25 cellular contexts compared by ENCODE assay signal in the genomic region with DNA sequence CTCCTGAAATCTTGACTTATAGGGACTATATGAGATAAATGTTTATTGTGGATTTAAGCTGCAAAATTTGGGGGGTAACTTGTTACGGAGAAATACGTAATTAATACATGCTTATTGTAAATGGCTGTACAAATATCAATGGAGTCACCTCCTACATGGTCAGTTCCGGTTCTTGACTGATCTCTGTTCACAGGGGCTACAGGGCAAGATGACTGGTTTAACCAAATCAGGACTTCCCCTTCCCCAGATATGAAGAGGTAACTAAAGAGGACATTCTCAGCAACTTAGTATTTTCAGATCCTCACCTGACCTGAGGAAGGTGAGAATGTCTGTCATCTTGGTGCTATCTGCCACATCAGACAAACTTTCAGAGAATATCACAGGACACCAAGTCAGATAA.
"Had no signal": no experiment of that assay in that cellular context is flagged by ENCODE, and none has a peak within 500 bp of the region (broad histone marks: within the 10 kb centered on the region; RNA-seq: fewer than 3 reads in every experiment).

No MANE protein-coding gene starts in this region.

- H3K27me3 Mint-ChIP-seq: progenitor cell of endocrine pancreas had no signal

- H3K4me1 ChIP-seq: parathyroid adenoma, right lobe of liver had no signal

- DNase-seq: cortex of kidney; dorsolateral prefrontal cortex; effector CD4-positive, alpha-beta T cell; foreskin fibroblast; gastrocnemius medialis; head of caudate nucleus; mesenchymal stem cell; mucosa of descending colon; naive B cell; right lobe of liver; small intestine; stimulated activated CD4-positive, alpha-beta T cell treated with anti-CD3 and anti-CD28 coated beads, Interleukin-15, amount 100 ng/mL, for 24 hours; stimulated activated CD4-positive, alpha-beta T cell treated with anti-CD3 and anti-CD28 coated beads, Interleukin-2, amount 100 ng/mL, for 48 hours; stimulated activated CD8-positive, alpha-beta memory T cell treated with anti-CD3 and anti-CD28 coated beads, Interleukin-4, amount 100 ng/mL, for 48 hours; stimulated activated naive CD4-positive, alpha-beta T cell treated with Interleukin-2 at 50 U/mL for 16 hours; stomach; thyroid gland; trophoblast cell had no signal

- ATAC-seq: esophagus mucosa; gastrocnemius medialis; mucosa of descending colon; natural killer cell treated with Interleukin-12 subunit alpha and Interleukin-12 subunit beta and Interleukin-15 and Interleukin-18, amount 100 ng/mL, for 72 hours; right lobe of liver had no signal

- H3K9me3 Mint-ChIP-seq: mesothelial cell of epicardium; naive B cell; natural killer cell treated with Interleukin-12 subunit alpha and Interleukin-12 subunit beta and Interleukin-15 and Interleukin-18, amount 100 ng/mL, for 72 hours had no signal

- H3K4me3 Mint-ChIP-seq: mesothelial cell of epicardium; naive B cell; natural killer cell treated with Interleukin-12 subunit alpha and Interleukin-12 subunit beta and Interleukin-15 and Interleukin-18, amount 100 ng/mL, for 72 hours; neural crest cell had no signal

- H3K4me3 ChIP-seq: dorsolateral prefrontal cortex, gastrocnemius medialis, mucosa of descending colon, right lobe of liver, stomach, thyroid gland, vagina had no signal

- H3K79me2 ChIP-seq: parathyroid adenoma had no signal

- H3K27ac ChIP-seq: dorsolateral prefrontal cortex, gastrocnemius medialis, parathyroid adenoma, right lobe of liver, stomach, thyroid gland, vagina had no signal

- H2AFZ ChIP-seq: parathyroid adenoma had no signal

- H3K9ac ChIP-seq: parathyroid adenoma had no signal

- H3K27ac Mint-ChIP-seq: mesothelial cell of epicardium; natural killer cell treated with Interleukin-12 subunit alpha and Interleukin-12 subunit beta and Interleukin-15 and Interleukin-18, amount 100 ng/mL, for 72 hours; progenitor cell of endocrine pancreas had no signal

- H3K36me3 Mint-ChIP-seq: mesothelial cell of epicardium; natural killer cell treated with Interleukin-12 subunit alpha and Interleukin-12 subunit beta and Interleukin-15 and Interleukin-18, amount 100 ng/mL, for 72 hours had no signal

- H3K27me3 ChIP-seq: dorsolateral prefrontal cortex, gastrocnemius medialis, right lobe of liver, stomach, thyroid gland, vagina had no signal

- H3K36me3 ChIP-seq: gastrocnemius medialis, right lobe of liver, stomach, thyroid gland, vagina had no signal

- H3K9me3 ChIP-seq: gastrocnemius medialis, mucosa of descending colon, right lobe of liver, stomach, thyroid gland, vagina had no signal
